In genomic region chr1:108272485-108273327, GRCh38 we compare ENCODE assay signal across 14 cellular contexts. TPM values are rescaled to one million over a fixed set of nuclear protein-coding genes. Genes with fewer than 3 reads are reported as not detected.
DNase-seq lines count a peak whose midpoint lies in the region; ATAC-seq and TF ChIP-seq lines count a peak whose summit lies in the region.
"Not testable (repeated sequence)": the region's sequence is repeated elsewhere in the genome, so short reads cannot be mapped to it uniquely, and the experiment has no call there.
"Had no signal": no experiment of that assay in that cellular context is flagged by ENCODE, and none has a peak within 500 bp of the region (broad histone marks: within the 10 kb centered on the region; RNA-seq: fewer than 3 reads in every experiment).

No MANE protein-coding gene starts in this region.

- ATAC-seq in CD4-positive, CD25-positive, alpha-beta regulatory T cell (ENCODE audit: low read depth in 2 of 2): peak; percentile 73 to 83
- ATAC-seq in GM19328 (IDR thresholded peaks at IDR 0.05; ENCODE audit: unreplicated experiment): peak; percentile 60
- peak; percentile 69 for ATAC-seq in HG02642 (IDR thresholded peaks at IDR 0.05; ENCODE audit: poor library complexity, unreplicated experiment)
- ATAC-seq in HG03442 (IDR thresholded peaks at IDR 0.05; ENCODE audit: unreplicated experiment): peak; percentile 67
- ATAC-seq in activated B cell treated with CpG ODN at 0.5 μM for 24 hours (ENCODE audit: low read depth): peak; percentile 62
- ATAC-seq in activated naive CD8-positive, alpha-beta T cell treated with anti-CD3 and anti-CD28 coated beads, Interleukin-2, amount 50 U/mL, for 24 hours: peak; percentile 78
- peak in 3 of 4 donors; percentile 40 to 68 (median 44) for ATAC-seq in right lobe of liver
- peak; percentile 92 for ATAC-seq in stimulated activated effector memory CD8-positive, alpha-beta T cell treated with anti-CD3 and anti-CD28 coated beads, Interleukin-12 subunit alpha, Interleukin-12 subunit beta, amount 100 ng/mL, for 72 hours

- H3K9me3 ChIP-seq in CD4-positive, CD25-positive, alpha-beta regulatory T cell (ENCODE audit: control insufficient read depth in 2 of 2, low read length in 2 of 2); right lobe of liver: not testable (repeated sequence)

- H3K4me1 Mint-ChIP-seq in CD4-positive, CD25-positive, alpha-beta regulatory T cell; activated B cell treated with CpG ODN at 0.5 μM for 24 hours; activated naive CD8-positive, alpha-beta T cell treated with anti-CD3 and anti-CD28 coated beads, Interleukin-2, amount 50 U/mL, for 24 hours; stimulated activated effector memory CD8-positive, alpha-beta T cell treated with anti-CD3 and anti-CD28 coated beads, Interleukin-12 subunit alpha, Interleukin-12 subunit beta, amount 100 ng/mL, for 72 hours: not testable (repeated sequence)

- H3K4me3 Mint-ChIP-seq in CD4-positive, CD25-positive, alpha-beta regulatory T cell; activated B cell treated with CpG ODN at 0.5 μM for 24 hours; activated naive CD8-positive, alpha-beta T cell treated with anti-CD3 and anti-CD28 coated beads, Interleukin-2, amount 50 U/mL, for 24 hours; stimulated activated effector memory CD8-positive, alpha-beta T cell treated with anti-CD3 and anti-CD28 coated beads, Interleukin-12 subunit alpha, Interleukin-12 subunit beta, amount 100 ng/mL, for 72 hours: not testable (repeated sequence)

- not testable (repeated sequence) for H3K9me3 Mint-ChIP-seq in CD4-positive, CD25-positive, alpha-beta regulatory T cell; activated B cell treated with CpG ODN at 0.5 μM for 24 hours; activated naive CD8-positive, alpha-beta T cell treated with anti-CD3 and anti-CD28 coated beads, Interleukin-2, amount 50 U/mL, for 24 hours; stimulated activated effector memory CD8-positive, alpha-beta T cell treated with anti-CD3 and anti-CD28 coated beads, Interleukin-12 subunit alpha, Interleukin-12 subunit beta, amount 100 ng/mL, for 72 hours

- not testable (repeated sequence) for H3K27ac Mint-ChIP-seq in CD4-positive, CD25-positive, alpha-beta regulatory T cell; activated B cell treated with CpG ODN at 0.5 μM for 24 hours; activated naive CD8-positive, alpha-beta T cell treated with anti-CD3 and anti-CD28 coated beads, Interleukin-2, amount 50 U/mL, for 24 hours; stimulated activated effector memory CD8-positive, alpha-beta T cell treated with anti-CD3 and anti-CD28 coated beads, Interleukin-12 subunit alpha, Interleukin-12 subunit beta, amount 100 ng/mL, for 72 hours

- DNase-seq in CD4-positive, CD25-positive, alpha-beta regulatory T cell; activated B cell treated with CpG ODN at 0.5 μM for 24 hours; activated naive CD8-positive, alpha-beta T cell treated with anti-CD3 and anti-CD28 coated beads, Interleukin-2, amount 50 U/mL, for 24 hours; right lobe of liver; stimulated activated effector memory CD8-positive, alpha-beta T cell treated with anti-CD3 and anti-CD28 coated beads, Interleukin-12 subunit alpha, Interleukin-12 subunit beta, amount 100 ng/mL, for 72 hours (ENCODE audit: low spot score in 2 of 2): not testable (repeated sequence)

- POLR2A ChIA-PET in activated B cell treated with CpG ODN at 0.5 μM for 24 hours (lab: Charles Lee): not testable (repeated sequence)

- not testable (repeated sequence) for H3K36me3 Mint-ChIP-seq in CD4-positive, CD25-positive, alpha-beta regulatory T cell; activated B cell treated with CpG ODN at 0.5 μM for 24 hours (ENCODE audit: low read depth); activated naive CD8-positive, alpha-beta T cell treated with anti-CD3 and anti-CD28 coated beads, Interleukin-2, amount 50 U/mL, for 24 hours (ENCODE audit: low read depth); stimulated activated effector memory CD8-positive, alpha-beta T cell treated with anti-CD3 and anti-CD28 coated beads, Interleukin-12 subunit alpha, Interleukin-12 subunit beta, amount 100 ng/mL, for 72 hours

- intact Hi-C loops in activated B cell treated with CpG ODN at 0.5 μM for 24 hours (cut with micrococcal nuclease); right lobe of liver (cut with DNase I): not testable (repeated sequence)

- CTCF ChIA-PET in activated B cell treated with CpG ODN at 0.5 μM for 24 hours (lab: Charles Lee): not testable (repeated sequence)

- H3K27ac ChIP-seq in CD4-positive, CD25-positive, alpha-beta regulatory T cell (ENCODE audit: insufficient read depth, low read length, poor library complexity, severe bottlenecking); right lobe of liver: not testable (repeated sequence)

- H3K4me3 ChIP-seq in CD4-positive, CD25-positive, alpha-beta regulatory T cell (ENCODE audit: low read depth, low read length); right lobe of liver: not testable (repeated sequence)

- H3K4me1 ChIP-seq in CD4-positive, CD25-positive, alpha-beta regulatory T cell (ENCODE audit: control insufficient read depth, insufficient read depth, low read length, poor library complexity, severe bottlenecking); right lobe of liver: not testable (repeated sequence)

- not testable (repeated sequence) for H3K27me3 Mint-ChIP-seq in CD4-positive, CD25-positive, alpha-beta regulatory T cell; activated B cell treated with CpG ODN at 0.5 μM for 24 hours; activated naive CD8-positive, alpha-beta T cell treated with anti-CD3 and anti-CD28 coated beads, Interleukin-2, amount 50 U/mL, for 24 hours

- H3K36me3 ChIP-seq in CD4-positive, CD25-positive, alpha-beta regulatory T cell (ENCODE audit: control insufficient read depth, insufficient read depth, low read length); right lobe of liver: not testable (repeated sequence)

- not testable (repeated sequence) for TF ChIP-seq POLR2A in right lobe of liver (IDR thresholded peaks at IDR 0.05)

- H3K27me3 ChIP-seq in CD4-positive, CD25-positive, alpha-beta regulatory T cell (ENCODE audit: control insufficient read depth, insufficient read depth, low read length); right lobe of liver: not testable (repeated sequence)

- no CpG with 5 or more reads among the region's 61 CpGs for WGBS in right lobe of liver (ENCODE audit: insufficient coverage, low coverage, low lambda C conversion rate, missing lambda C conversion rate)

- TF ChIP-seq CTCF in activated B cell treated with CpG ODN at 0.5 μM for 24 hours (IDR thresholded peaks at IDR 0.05); right lobe of liver (IDR thresholded peaks at IDR 0.05): not testable (repeated sequence)

RNA-seq across cellular contexts. Expression of gene NBPF4, which starts 28.8 kb away (rescaled TPM):
- total RNA-seq in CD4-positive, CD25-positive, alpha-beta regulatory T cell: not detected
- polyA plus RNA-seq in CD4-positive, CD25-positive, alpha-beta regulatory T cell: not detected
- not detected in 2 replicates for total RNA-seq in activated B cell treated with CpG ODN at 0.5 μM for 24 hours
- not detected for total RNA-seq in right lobe of liver
- total RNA-seq: A172; activated CD4-positive, alpha-beta memory T cell treated with anti-CD3 and anti-CD28 coated beads for 36 hours; hepatocyte; lung microvascular endothelial cell; mucosa of gallbladder; thoracic aorta had no signal
- polyA plus RNA-seq: hepatocyte had no signal
